ENCODE assay signal across 8 cellular contexts in the genomic region with DNA sequence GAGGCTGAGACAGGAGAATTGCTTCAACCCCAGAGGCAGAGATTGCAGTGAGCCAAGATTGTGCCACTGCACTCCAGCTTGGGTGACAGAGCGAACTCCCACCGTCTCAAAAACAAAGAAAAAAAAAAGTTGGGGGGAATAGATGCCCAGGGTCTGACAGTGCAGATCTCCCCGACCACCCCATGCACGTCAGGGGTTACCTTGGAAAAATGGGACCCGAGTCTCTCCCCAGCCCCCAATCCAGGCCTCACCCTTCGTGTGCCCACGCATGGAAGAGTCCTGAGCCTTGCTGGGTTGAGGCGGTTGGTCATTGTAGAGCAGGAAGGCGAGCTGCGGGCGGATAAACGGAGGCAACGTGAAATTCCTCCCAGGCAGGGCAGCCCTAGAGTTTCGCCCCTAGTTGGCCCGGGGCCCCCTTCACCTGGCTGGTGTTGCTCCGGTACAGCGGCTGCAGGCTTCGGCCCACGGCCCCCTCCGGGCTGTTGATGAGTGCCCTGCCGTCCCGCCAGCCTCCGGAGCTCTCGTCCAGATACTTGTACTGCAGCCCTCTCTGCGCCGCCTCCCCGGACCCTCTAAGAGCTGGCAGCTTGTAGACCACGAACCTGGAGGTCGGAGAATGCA. TPM values are rescaled to one million over a fixed set of nuclear protein-coding genes. Genes with fewer than 3 reads are reported as not detected.
DNase-seq lines count a peak whose midpoint lies in the region; ATAC-seq and TF ChIP-seq lines count a peak whose summit lies in the region.

No MANE protein-coding gene starts in this region.

- peak overlapping the region; percentile 47 for H3K4me3 ChIP-seq in cardiac muscle cell
- peak overlapping the region; percentile 45 to 65 for H3K4me3 ChIP-seq in prostate gland

- H3K27me3 Mint-ChIP-seq in activated naive CD4-positive, alpha-beta T cell treated with anti-CD3 and anti-CD28 coated beads for 36 hours (ENCODE audit: low read depth), result no peaks in the 10 kb centered on the region

- H3K36me3 Mint-ChIP-seq in activated naive CD4-positive, alpha-beta T cell treated with anti-CD3 and anti-CD28 coated beads for 36 hours (ENCODE audit: low read depth), result peaks cover 11% of the 10 kb centered on the region

- H3K27ac ChIP-seq in cardiac muscle cell, result peak overlapping the region; percentile 81
- H3K27ac ChIP-seq in prostate gland, result peak overlapping the region; percentile 74 to 83

- H3K27ac Mint-ChIP-seq in activated naive CD4-positive, alpha-beta T cell treated with anti-CD3 and anti-CD28 coated beads for 36 hours, result peak overlapping the region; percentile 61

- intact Hi-C loops in activated naive CD4-positive, alpha-beta T cell treated with anti-CD3 and anti-CD28 coated beads for 36 hours (cut with micrococcal nuclease), result loop anchor here (5.0 kb wide), 1 partner anchor 217 kb away; no protein-coding TSS in a partner anchor
- intact Hi-C loops in prostate gland (cut with DNase I), result loop anchor here (10.0 kb wide), 1 partner anchor 54 kb away; a partner anchor contains a TSS

- ATAC-seq in HG03280 (IDR thresholded peaks at IDR 0.05; ENCODE audit: unreplicated experiment), result peak; percentile 18

- H3K27me3 ChIP-seq in cardiac muscle cell (no peaks in the 10 kb centered on the region), prostate gland (replicated peaks; ENCODE audit: insufficient read depth) (no peaks in the 10 kb centered on the region)

- H3K4me3 Mint-ChIP-seq in activated naive CD4-positive, alpha-beta T cell treated with anti-CD3 and anti-CD28 coated beads for 36 hours, result peak overlapping the region; percentile 88

- no peak for TF ChIP-seq CTCF in cardiac muscle cell (IDR thresholded peaks at IDR 0.05; ENCODE audit: low read depth, low read length)
- no peak for TF ChIP-seq CTCF in prostate gland (IDR thresholded peaks at IDR 0.05)

- WGBS in prostate gland, result 9% methylated on average over 27 of the region's 29 CpGs

- TF ChIP-seq POLR2A in prostate gland (IDR thresholded peaks at IDR 0.05), result no peak

- H3K4me1 ChIP-seq in cardiac muscle cell (ENCODE audit: low read depth), result no peaks in the 10 kb centered on the region
- H3K4me1 ChIP-seq in prostate gland (replicated peaks), result no peaks in the 10 kb centered on the region

- H3K9me3 ChIP-seq in cardiac muscle cell (ENCODE audit: low read depth) (no peaks in the 10 kb centered on the region), prostate gland (no peaks in the 10 kb centered on the region)

- peaks cover 7% of the 10 kb centered on the region for H3K9me3 Mint-ChIP-seq in activated naive CD4-positive, alpha-beta T cell treated with anti-CD3 and anti-CD28 coated beads for 36 hours

- CTCF ChIA-PET in activated naive CD4-positive, alpha-beta T cell treated with anti-CD3 and anti-CD28 coated beads for 36 hours (lab: Charles Lee), result interaction anchor here (0.6 to 2.9 kb wide), 7 partner anchors 8 to 122 kb away, joined by 3 to 11 read pairs (median 5); no protein-coding TSS in a partner anchor

- DNase-seq in activated effector memory CD4-positive, alpha-beta T cell treated with anti-CD3 and anti-CD28 coated beads, Interleukin-2, amount 50 U/mL, for 16 hours, result peak; percentile 71
- no peak for DNase-seq in activated effector memory CD4-positive, alpha-beta T cell treated with Interleukin-2 at 50 U/mL for 16 hours
- no peak for DNase-seq in activated naive CD4-positive, alpha-beta T cell treated with anti-CD3 and anti-CD28 coated beads for 36 hours
- peak; percentile 41 to 61 for DNase-seq in cardiac muscle cell (ENCODE audit: low read depth in 1 of 2, low spot score in 1 of 2)
- DNase-seq in prostate gland (ENCODE audit: low spot score), result no peak
- DNase-seq in OCI-M2 (lab: John Stamatoyannopoulos, UW; ENCODE audit: unreplicated experiment), result no peak
- no peak for DNase-seq in NCI-H345 (lab: John Stamatoyannopoulos, UW)

- peaks cover 27% of the 10 kb centered on the region for H3K4me1 Mint-ChIP-seq in activated naive CD4-positive, alpha-beta T cell treated with anti-CD3 and anti-CD28 coated beads for 36 hours (ENCODE audit: low read depth)

- no peaks in the 10 kb centered on the region for H3K36me3 ChIP-seq in cardiac muscle cell
- H3K36me3 ChIP-seq in prostate gland, result no peaks in the 10 kb centered on the region

RNA-seq across cellular contexts. Expression of a gene that starts 0.6 kb away (rescaled TPM):
- total RNA-seq in activated naive CD4-positive, alpha-beta T cell treated with anti-CD3 and anti-CD28 coated beads for 36 hours, result 10 to 100 TPM; 30.9 to 31.6 TPM
- total RNA-seq in cardiac muscle cell (25.8 and 54.7 TPM in 2 replicates), prostate gland (10 to 100 TPM; 41.4 to 63.9 TPM)
- 26.0 and 49.5 TPM in 2 replicates for polyA plus RNA-seq in cardiac muscle cell

RNA-seq across cellular contexts. Expression of a gene that starts 6.3 kb away (rescaled TPM):
- total RNA-seq in activated naive CD4-positive, alpha-beta T cell treated with anti-CD3 and anti-CD28 coated beads for 36 hours, result under 1 TPM; 0.17 to 0.21 TPM
- total RNA-seq in cardiac muscle cell (0.51 and 2.2 TPM in 2 replicates), prostate gland (not detected)
- polyA plus RNA-seq in cardiac muscle cell, result 1.3 and 1.4 TPM in 2 replicates

RNA-seq across cellular contexts. Expression of a gene that starts 10.3 kb away (rescaled TPM):
- total RNA-seq in activated naive CD4-positive, alpha-beta T cell treated with anti-CD3 and anti-CD28 coated beads for 36 hours, result 10 to 100 TPM; 36.3 to 38.3 TPM
- total RNA-seq in cardiac muscle cell, result 54.9 and 77.9 TPM in 2 replicates
- 28.5 and 32.6 TPM in 2 replicates for polyA plus RNA-seq in cardiac muscle cell
- total RNA-seq in prostate gland, result 10 to 100 TPM; 66.4 to 81.7 TPM

RNA-seq across cellular contexts. Expression of a gene that starts 38.4 kb away (rescaled TPM):
- 1 to 10 TPM; 3.4 to 5.4 TPM for total RNA-seq in activated naive CD4-positive, alpha-beta T cell treated with anti-CD3 and anti-CD28 coated beads for 36 hours
- 0.53 and 1.1 TPM in 2 replicates for total RNA-seq in cardiac muscle cell
- 2.8 and 3.8 TPM in 2 replicates for polyA plus RNA-seq in cardiac muscle cell
- total RNA-seq in prostate gland, result 1 to 10 TPM in 1 of 2 donors, under 1 TPM in 1; 0.18 to 5.9 TPM

RNA-seq across cellular contexts. Expression of a gene that starts 42.3 kb away (rescaled TPM):
- total RNA-seq in activated naive CD4-positive, alpha-beta T cell treated with anti-CD3 and anti-CD28 coated beads for 36 hours, result 1 to 10 TPM; 1.2 to 1.5 TPM
- total RNA-seq in cardiac muscle cell, result 3.7 and 7.9 TPM in 2 replicates
- 3.9 and 10.9 TPM in 2 replicates for polyA plus RNA-seq in cardiac muscle cell
- total RNA-seq in prostate gland, result 1 to 10 TPM; 1.3 to 2.4 TPM

Comparison
In these comparisons a context has a peak if more than half of its experiments do, and no peak if none do; other contexts are left out.
1. DNase-seq: peak in activated effector memory CD4-positive, alpha-beta T cell treated with anti-CD3 and anti-CD28 coated beads, Interleukin-2, amount 50 U/mL, for 16 hours (single experiment) and cardiac muscle cell (2 of 2); none in activated effector memory CD4-positive, alpha-beta T cell treated with Interleukin-2 at 50 U/mL for 16 hours (single experiment), activated naive CD4-positive, alpha-beta T cell treated with anti-CD3 and anti-CD28 coated beads for 36 hours (single experiment), prostate gland (single experiment), OCI-M2 (single experiment) and NCI-H345 (single experiment).